Comparison of ENCODE assay signal across 8 cellular contexts in the genomic region with DNA sequence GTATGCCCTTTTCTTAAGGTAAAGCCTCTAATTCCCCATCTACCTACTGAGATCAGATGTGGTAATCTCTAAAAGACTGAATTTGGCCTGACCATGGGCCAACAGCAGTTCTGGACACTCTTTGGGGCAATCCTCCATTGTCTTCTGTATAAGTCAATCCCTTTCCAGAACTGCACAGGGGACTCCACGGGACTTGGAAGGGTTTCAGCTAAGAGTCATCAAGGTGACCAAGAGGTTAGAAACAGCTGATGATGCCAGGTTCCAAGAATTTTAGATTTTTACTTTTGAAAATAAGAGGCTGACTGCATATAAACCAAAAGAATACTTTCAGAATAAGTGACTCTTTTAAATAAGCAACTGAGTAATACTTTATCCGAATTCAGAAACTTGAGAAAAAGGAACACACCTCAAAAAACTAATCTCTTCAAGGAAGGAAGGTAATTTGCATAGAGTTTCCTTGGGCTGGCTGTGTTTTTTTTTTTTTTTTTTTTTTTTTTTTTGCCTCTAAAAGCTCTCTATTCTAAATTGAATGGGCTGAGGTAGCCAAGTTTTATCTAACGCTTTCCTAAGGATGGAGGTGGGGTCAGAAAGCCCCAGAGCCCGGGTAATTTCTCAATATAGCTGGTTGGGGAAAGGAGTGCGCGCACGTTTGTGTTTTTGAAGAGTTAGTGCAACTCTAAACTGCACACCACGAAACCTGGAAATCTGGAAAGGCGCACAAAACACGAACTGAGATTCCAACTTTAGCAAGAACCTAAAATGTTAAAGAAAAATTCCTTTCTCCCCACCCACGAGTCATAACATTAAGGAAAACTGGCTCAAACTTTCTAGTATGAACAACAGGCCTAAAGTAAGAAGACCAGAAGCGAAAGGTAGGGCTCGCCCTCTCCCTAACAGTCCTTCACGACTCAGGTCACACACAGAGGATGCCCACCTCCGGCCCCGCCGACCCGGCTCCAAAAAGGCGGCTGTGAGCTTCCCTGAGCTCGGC. TPM values are rescaled to one million over a fixed set of nuclear protein-coding genes. Genes with fewer than 3 reads are reported as not detected.
DNase-seq lines count a peak whose midpoint lies in the region; ATAC-seq lines count a peak whose summit lies in the region.

No MANE protein-coding gene starts in this region.

- no peaks in the 10 kb centered on the region for H3K9me3 ChIP-seq in iPS-20b (ENCODE audit: insufficient read depth, low read depth, low read length)

- CTCF ChIA-PET in activated naive CD4-positive, alpha-beta T cell treated with anti-CD3 and anti-CD28 coated beads, Interleukin-2, amount 10 ng/mL, durations not matched to agents 7 days and 5 days (lab: Charles Lee): interaction anchor here (0.6 to 2.3 kb wide), 10 partner anchors 9 to 407 kb away, joined by 3 to 7 read pairs (median 4); a partner anchor contains a TSS

- H3K27me3 ChIP-seq in iPS-20b (ENCODE audit: insufficient read depth, low read length): no peaks in the 10 kb centered on the region

- peaks cover 62% of the 10 kb centered on the region for H3K36me3 Mint-ChIP-seq in activated naive CD4-positive, alpha-beta T cell treated with anti-CD3 and anti-CD28 coated beads, Interleukin-2, amount 10 ng/mL, durations not matched to agents 7 days and 5 days
- peaks cover 52 to 73% of the 10 kb centered on the region in 2 donors for H3K36me3 Mint-ChIP-seq in activated naive CD4-positive, alpha-beta T cell treated with anti-CD3 and anti-CD28 coated beads, Interleukin-2, amount 50 U/mL, for 72 hours

- ATAC-seq in activated naive CD4-positive, alpha-beta T cell treated with anti-CD3 and anti-CD28 coated beads, Interleukin-2, amount 50 U/mL, for 72 hours: no peak
- ATAC-seq in stimulated activated naive CD8-positive, alpha-beta T cell treated with anti-CD3 and anti-CD28 coated beads, Interleukin-15, amount 100 ng/mL, for 72 hours: no peak
- no peak for ATAC-seq in HG02840 (IDR thresholded peaks at IDR 0.05; ENCODE audit: low FRiP score, unreplicated experiment)
- no peak for ATAC-seq in HG03097 (IDR thresholded peaks at IDR 0.05; ENCODE audit: low FRiP score, unreplicated experiment)

- peak overlapping the region; percentile 99 for H3K4me3 ChIP-seq in iPS-20b (ENCODE audit: low read length)

- peaks cover 56% of the 10 kb centered on the region for H3K4me1 Mint-ChIP-seq in activated naive CD4-positive, alpha-beta T cell treated with anti-CD3 and anti-CD28 coated beads, Interleukin-2, amount 10 ng/mL, durations not matched to agents 7 days and 5 days
- H3K4me1 Mint-ChIP-seq in stimulated activated naive CD8-positive, alpha-beta T cell treated with anti-CD3 and anti-CD28 coated beads, Interleukin-15, amount 100 ng/mL, for 72 hours: peaks cover 71% of the 10 kb centered on the region

- peak overlapping the region; percentile 99 for H3K9ac ChIP-seq in iPS-20b (ENCODE audit: low read depth, low read length)

- H3K4me3 Mint-ChIP-seq in activated naive CD4-positive, alpha-beta T cell treated with anti-CD3 and anti-CD28 coated beads, Interleukin-2, amount 10 ng/mL, durations not matched to agents 7 days and 5 days: peak overlapping the region; percentile 90
- H3K4me3 Mint-ChIP-seq in stimulated activated naive CD8-positive, alpha-beta T cell treated with anti-CD3 and anti-CD28 coated beads, Interleukin-15, amount 100 ng/mL, for 72 hours: peak overlapping the region; percentile 94

- H3K27ac ChIP-seq in iPS-20b (ENCODE audit: low read length): peak overlapping the region; percentile 72

- DNase-seq in activated naive CD4-positive, alpha-beta T cell treated with anti-CD3 and anti-CD28 coated beads, Interleukin-2, amount 10 ng/mL, durations not matched to agents 7 days and 5 days: no peak
- no peak for DNase-seq in activated naive CD4-positive, alpha-beta T cell treated with Interleukin-2 at 50 U/mL for 16 hours
- no peak for DNase-seq in activated naive CD4-positive, alpha-beta T cell treated with anti-CD3 and anti-CD28 coated beads, Interleukin-2, amount 50 U/mL, for 72 hours (ENCODE audit: low spot score in 2 of 2)
- no peak for DNase-seq in stimulated activated naive CD8-positive, alpha-beta T cell treated with anti-CD3 and anti-CD28 coated beads, Interleukin-15, amount 100 ng/mL, for 72 hours
- DNase-seq in AG20443 (ENCODE audit: low spot score): no peak

- no peaks in the 10 kb centered on the region for H3K27me3 Mint-ChIP-seq in activated naive CD4-positive, alpha-beta T cell treated with anti-CD3 and anti-CD28 coated beads, Interleukin-2, amount 10 ng/mL, durations not matched to agents 7 days and 5 days
- H3K27me3 Mint-ChIP-seq in stimulated activated naive CD8-positive, alpha-beta T cell treated with anti-CD3 and anti-CD28 coated beads, Interleukin-15, amount 100 ng/mL, for 72 hours: no peaks in the 10 kb centered on the region

- peak overlapping the region; percentile 97 for H3K27ac Mint-ChIP-seq in activated naive CD4-positive, alpha-beta T cell treated with anti-CD3 and anti-CD28 coated beads, Interleukin-2, amount 10 ng/mL, durations not matched to agents 7 days and 5 days
- peak overlapping the region; percentile 94 to 99 for H3K27ac Mint-ChIP-seq in activated naive CD4-positive, alpha-beta T cell treated with anti-CD3 and anti-CD28 coated beads, Interleukin-2, amount 50 U/mL, for 72 hours
- H3K27ac Mint-ChIP-seq in stimulated activated naive CD8-positive, alpha-beta T cell treated with anti-CD3 and anti-CD28 coated beads, Interleukin-15, amount 100 ng/mL, for 72 hours: peak overlapping the region; percentile 96 to 98

- peaks cover 75% of the 10 kb centered on the region for H3K36me3 ChIP-seq in iPS-20b (ENCODE audit: insufficient read depth, low read depth, low read length)

- H3K4me1 ChIP-seq in iPS-20b (ENCODE audit: insufficient read depth, low read length): peaks cover 9% of the 10 kb centered on the region

- no peaks in the 10 kb centered on the region for H3K9me3 Mint-ChIP-seq in activated naive CD4-positive, alpha-beta T cell treated with anti-CD3 and anti-CD28 coated beads, Interleukin-2, amount 10 ng/mL, durations not matched to agents 7 days and 5 days
- no peaks in the 10 kb centered on the region for H3K9me3 Mint-ChIP-seq in activated naive CD4-positive, alpha-beta T cell treated with anti-CD3 and anti-CD28 coated beads, Interleukin-2, amount 50 U/mL, for 72 hours
- H3K9me3 Mint-ChIP-seq in stimulated activated naive CD8-positive, alpha-beta T cell treated with anti-CD3 and anti-CD28 coated beads, Interleukin-15, amount 100 ng/mL, for 72 hours: no peaks in the 10 kb centered on the region

RNA-seq across cellular contexts. Expression of a gene that starts 1.3 kb away (rescaled TPM):
- total RNA-seq in activated naive CD4-positive, alpha-beta T cell treated with anti-CD3 and anti-CD28 coated beads, Interleukin-2, amount 50 U/mL, for 72 hours: 100 to 1,000 TPM; 208 to 305 TPM

RNA-seq across cellular contexts. Expression of a gene that starts 8.6 kb away (rescaled TPM):
- 100 to 1,000 TPM; 114 to 194 TPM for total RNA-seq in activated naive CD4-positive, alpha-beta T cell treated with anti-CD3 and anti-CD28 coated beads, Interleukin-2, amount 50 U/mL, for 72 hours

RNA-seq across cellular contexts. Expression of a gene that starts 25.3 kb away (rescaled TPM):
- total RNA-seq in activated naive CD4-positive, alpha-beta T cell treated with anti-CD3 and anti-CD28 coated beads, Interleukin-2, amount 50 U/mL, for 72 hours: 10 to 100 TPM; 13.0 to 20.3 TPM

RNA-seq across cellular contexts. Expression of a gene that starts 31.8 kb away (rescaled TPM):
- 100 to 1,000 TPM; 151 to 216 TPM for total RNA-seq in activated naive CD4-positive, alpha-beta T cell treated with anti-CD3 and anti-CD28 coated beads, Interleukin-2, amount 50 U/mL, for 72 hours

RNA-seq across cellular contexts. Expression of a gene that starts 44.5 kb away (rescaled TPM):
- 10 to 100 TPM in 1 of 2 donors, 1 to 10 TPM in 1; 6.9 to 19.9 TPM for total RNA-seq in activated naive CD4-positive, alpha-beta T cell treated with anti-CD3 and anti-CD28 coated beads, Interleukin-2, amount 50 U/mL, for 72 hours
